In the genomic region with DNA sequence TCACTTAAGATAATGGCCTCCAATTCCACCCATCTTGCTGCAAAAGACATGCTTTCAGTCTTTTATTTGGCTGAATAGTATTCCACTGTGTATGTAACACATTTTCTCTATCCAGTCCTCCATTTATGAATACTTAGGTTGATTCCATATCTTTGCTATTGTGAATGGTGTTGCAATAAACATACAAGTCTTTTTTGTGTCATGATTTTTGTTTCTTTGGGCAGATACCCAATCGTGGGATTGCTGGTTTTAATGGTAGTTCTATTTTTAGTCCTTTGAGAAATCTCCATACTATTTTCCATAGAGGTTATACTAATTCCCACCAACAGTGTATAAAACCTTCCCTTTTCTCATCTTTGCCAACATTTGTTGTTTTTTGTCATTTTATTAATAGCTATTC, we compare ENCODE assay signal across 18 cellular contexts.
DNase-seq lines count a peak whose midpoint lies in the region; ATAC-seq and TF ChIP-seq lines count a peak whose summit lies in the region.
"Had no signal": no experiment of that assay in that cellular context is flagged by ENCODE, and none has a peak within 500 bp of the region (broad histone marks: within the 10 kb centered on the region; RNA-seq: fewer than 3 reads in every experiment).

No MANE protein-coding gene starts in this region.

- H3K4me1 Mint-ChIP-seq in stimulated activated naive CD8-positive, alpha-beta T cell treated with anti-CD3 and anti-CD28 coated beads, Interleukin-15, Interleukin-2, amounts not matched to agents 100 ng/mL and 50 ng/mL, for 24 hours (ENCODE audit: low read depth), result peaks cover 41% of the 10 kb centered on the region
- H3K4me1 Mint-ChIP-seq: B cell, H9 had no signal

- no peaks in the 10 kb centered on the region for H3K27me3 ChIP-seq in stomach
- H3K27me3 ChIP-seq: BLaER1 treated with 17β-estradiol and CSF1 and Interleukin-3, amounts not matched to agents 10 nM and 100 nM had no signal

- TF ChIP-seq POLR2A in stomach (IDR thresholded peaks at IDR 0.05), result no peak

- intact Hi-C loops in stomach (cut with DNase I; ENCODE audit: low total_unique reads), result no loop called here

- TF ChIP-seq EP300 in stomach (IDR thresholded peaks at IDR 0.05), result no peak

- H3K36me3 Mint-ChIP-seq in stimulated activated naive CD8-positive, alpha-beta T cell treated with anti-CD3 and anti-CD28 coated beads, Interleukin-15, Interleukin-2, amounts not matched to agents 100 ng/mL and 50 ng/mL, for 24 hours (ENCODE audit: low read depth), result peaks cover 38% of the 10 kb centered on the region
- H3K36me3 Mint-ChIP-seq: CD8-positive, alpha-beta T cell had no signal

- H3K4me3 Mint-ChIP-seq in stimulated activated naive CD8-positive, alpha-beta T cell treated with anti-CD3 and anti-CD28 coated beads, Interleukin-15, Interleukin-2, amounts not matched to agents 100 ng/mL and 50 ng/mL, for 24 hours, result no peak overlapping the region
- H3K4me3 Mint-ChIP-seq: B cell; CD8-positive, alpha-beta T cell; H9 had no signal

- H3K27ac ChIP-seq in stomach, result no peak overlapping the region
- H3K27ac ChIP-seq: BLaER1 treated with 17β-estradiol and CSF1 and Interleukin-3, amounts not matched to agents 10 nM and 100 nM; HL-60 had no signal

- peak overlapping the region; percentile 72 for H3K27ac Mint-ChIP-seq in stimulated activated naive CD8-positive, alpha-beta T cell treated with anti-CD3 and anti-CD28 coated beads, Interleukin-15, Interleukin-2, amounts not matched to agents 100 ng/mL and 50 ng/mL, for 24 hours
- H3K27ac Mint-ChIP-seq: B cell; CD8-positive, alpha-beta T cell; H9 had no signal

- peaks cover 29% of the 10 kb centered on the region for H3K27me3 Mint-ChIP-seq in stimulated activated naive CD8-positive, alpha-beta T cell treated with anti-CD3 and anti-CD28 coated beads, Interleukin-15, Interleukin-2, amounts not matched to agents 100 ng/mL and 50 ng/mL, for 24 hours
- H3K27me3 Mint-ChIP-seq: B cell had no signal

- ATAC-seq in stimulated activated naive CD8-positive, alpha-beta T cell treated with anti-CD3 and anti-CD28 coated beads, Interleukin-15, Interleukin-2, amounts not matched to agents 100 U/mL and 50 U/mL, for 24 hours, result no peak
- ATAC-seq in HG03439 (IDR thresholded peaks at IDR 0.05; ENCODE audit: unreplicated experiment), result no peak
- ATAC-seq: CD8-positive, alpha-beta T cell; GM12878 had no signal

- no peaks in the 10 kb centered on the region for H3K4me1 ChIP-seq in stomach

- no peak for DNase-seq in stimulated activated naive CD8-positive, alpha-beta T cell treated with anti-CD3 and anti-CD28 coated beads, Interleukin-15, Interleukin-2, amounts not matched to agents 100 U/mL and 50 U/mL, for 24 hours
- peak; percentile 56 for DNase-seq in fibroblast of gingiva (ENCODE audit: low read depth)
- peak; percentile 72 for DNase-seq in fibroblast of the aortic adventitia (ENCODE audit: low read depth)
- no peak for DNase-seq in KBM-7
- DNase-seq in inferior parietal cortex (ENCODE audit: extremely low spot score), result no peak
- DNase-seq in stomach, result no peak
- DNase-seq: 8988T; Calu3; CD8-positive, alpha-beta T cell; DMS79 treated with DMSO at 0.1 percent for 48 hours; EL; H9 had no signal

- peaks cover 53% of the 10 kb centered on the region for H3K9me3 Mint-ChIP-seq in stimulated activated naive CD8-positive, alpha-beta T cell treated with anti-CD3 and anti-CD28 coated beads, Interleukin-15, Interleukin-2, amounts not matched to agents 100 ng/mL and 50 ng/mL, for 24 hours

- 61 to 85% (median 81%) methylated on average over 1 of the region's 1 CpG for WGBS in stomach, 5 donors

- peaks cover 0 to 22% (median 14%) of the 10 kb centered on the region in 4 donors for H3K9me3 ChIP-seq in stomach

- H3K4me3 ChIP-seq in fibroblast of the aortic adventitia (ENCODE audit: low read depth, low read length), result no peak overlapping the region
- H3K4me3 ChIP-seq in stomach, result no peak overlapping the region
- H3K4me3 ChIP-seq: BLaER1 treated with 17β-estradiol and CSF1 and Interleukin-3, amounts not matched to agents 10 nM and 100 nM; GM12878 had no signal

- no peaks in the 10 kb centered on the region for H3K36me3 ChIP-seq in stomach

- TF ChIP-seq CTCF in fibroblast of the aortic adventitia (IDR thresholded peaks at IDR 0.05; ENCODE audit: insufficient read depth, low read length) (no peak), stomach (IDR thresholded peaks at IDR 0.05) (no peak)

- in situ Hi-C loops in KBM-7 (cut with MboI; ENCODE audit: low pct_unique_long_range_greater_than_20kb, low sequenced_read_pairs), result no loop called here

Comparison
In these comparisons a context has a peak if more than half of its experiments do, and no peak if none do; other contexts are left out.
1. DNase-seq: peak in fibroblast of gingiva (single experiment) and fibroblast of the aortic adventitia (single experiment); none in stimulated activated naive CD8-positive, alpha-beta T cell treated with anti-CD3 and anti-CD28 coated beads, Interleukin-15, Interleukin-2, amounts not matched to agents 100 U/mL and 50 U/mL, for 24 hours (single experiment), KBM-7 (single experiment), inferior parietal cortex (single experiment) and stomach (single experiment).